In the genomic region with DNA sequence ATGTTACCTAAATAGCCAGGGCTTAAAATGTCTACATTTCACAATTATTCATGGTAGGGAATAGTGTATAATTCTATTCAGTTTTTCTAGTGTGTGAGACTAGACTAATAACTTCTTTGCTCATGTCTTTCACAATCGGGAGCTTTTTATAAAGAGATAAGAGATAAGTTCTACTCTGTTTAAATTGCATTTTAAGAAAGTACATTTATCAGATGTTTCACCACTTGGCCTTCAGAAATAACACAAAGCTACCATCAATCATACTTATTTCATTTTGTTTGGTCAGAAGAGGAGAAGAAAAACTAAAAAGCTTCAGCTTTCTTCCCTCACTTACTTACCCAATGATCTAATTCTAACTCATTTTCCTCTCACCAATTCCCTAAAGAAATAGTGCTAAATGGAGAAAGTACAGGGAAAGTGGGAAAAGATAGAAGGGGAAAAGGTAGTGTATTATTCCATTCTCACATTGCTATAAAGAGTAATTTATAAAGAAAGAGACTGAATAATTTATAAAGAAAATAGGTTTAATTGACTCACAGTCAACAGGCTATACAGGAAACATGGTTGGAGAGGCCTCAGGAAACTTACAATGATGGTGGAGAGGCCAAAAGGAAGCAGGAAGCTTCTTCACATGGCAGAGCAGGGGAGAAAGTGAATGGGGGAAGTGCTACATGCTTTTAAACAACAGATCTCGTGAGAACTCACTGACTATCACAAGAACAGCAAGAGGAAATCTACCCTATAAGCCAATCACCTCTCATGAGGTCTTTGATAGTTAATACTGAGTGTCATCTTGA, we compare ENCODE assay signal across 17 cellular contexts.
"Had no signal": no experiment of that assay in that cellular context is flagged by ENCODE, and none has a peak within 500 bp of the region (broad histone marks: within the 10 kb centered on the region; RNA-seq: fewer than 3 reads in every experiment).

No MANE protein-coding gene starts in this region.

- H3K27me3 ChIP-seq: colonic mucosa, neutrophil, right lobe of liver, transverse colon, vagina had no signal

- DNase-seq: colonic mucosa; effector memory CD4-positive, alpha-beta T cell; foreskin fibroblast; gastrocnemius medialis; head of caudate nucleus; left ventricle myocardium superior; lower lobe of right lung; natural killer cell; right lobe of liver; small intestine; stimulated activated CD4-positive, alpha-beta T cell treated with anti-CD3 and anti-CD28 coated beads, Interleukin-15, amount 100 ng/mL, for 24 hours; stimulated activated CD4-positive, alpha-beta T cell treated with anti-CD3 and anti-CD28 coated beads, Interleukin-2, amount 100 ng/mL, for 48 hours; stimulated activated naive B cell treated with anti-CD40 and anti-IgM and Interleukin-4, amounts not matched to agents 10 μg/mL and 1 μg/mL and 100 μg/mL, for 72 hours; transverse colon had no signal

- H3K36me3 ChIP-seq: colonic mucosa, gastrocnemius medialis, lower lobe of right lung, neutrophil, right lobe of liver, transverse colon, vagina had no signal

- H3K9ac ChIP-seq: parathyroid adenoma had no signal

- H2AFZ ChIP-seq: parathyroid adenoma had no signal

- H3K9me3 ChIP-seq: colonic mucosa, gastrocnemius medialis, lower lobe of right lung, neutrophil, right lobe of liver, transverse colon, vagina had no signal

- H3K4me3 ChIP-seq: colonic mucosa, gastrocnemius medialis, lower lobe of right lung, right lobe of liver, transverse colon, vagina had no signal

- H3K27ac ChIP-seq: colonic mucosa, gastrocnemius medialis, lower lobe of right lung, neutrophil, parathyroid adenoma, right lobe of liver, transverse colon, vagina had no signal

- ATAC-seq: gastrocnemius medialis; left ventricle myocardium superior; lower lobe of right lung; natural killer cell; right lobe of liver; stimulated activated naive B cell treated with anti-CD40 and anti-IgM and Interleukin-4, amounts not matched to agents 10 μg/mL and 1 μg/mL and 100 μg/mL, for 72 hours had no signal

- H3K4me1 ChIP-seq: colonic mucosa, gastrocnemius medialis, lower lobe of right lung, parathyroid adenoma, right lobe of liver, transverse colon, vagina had no signal
